In the genomic region with DNA sequence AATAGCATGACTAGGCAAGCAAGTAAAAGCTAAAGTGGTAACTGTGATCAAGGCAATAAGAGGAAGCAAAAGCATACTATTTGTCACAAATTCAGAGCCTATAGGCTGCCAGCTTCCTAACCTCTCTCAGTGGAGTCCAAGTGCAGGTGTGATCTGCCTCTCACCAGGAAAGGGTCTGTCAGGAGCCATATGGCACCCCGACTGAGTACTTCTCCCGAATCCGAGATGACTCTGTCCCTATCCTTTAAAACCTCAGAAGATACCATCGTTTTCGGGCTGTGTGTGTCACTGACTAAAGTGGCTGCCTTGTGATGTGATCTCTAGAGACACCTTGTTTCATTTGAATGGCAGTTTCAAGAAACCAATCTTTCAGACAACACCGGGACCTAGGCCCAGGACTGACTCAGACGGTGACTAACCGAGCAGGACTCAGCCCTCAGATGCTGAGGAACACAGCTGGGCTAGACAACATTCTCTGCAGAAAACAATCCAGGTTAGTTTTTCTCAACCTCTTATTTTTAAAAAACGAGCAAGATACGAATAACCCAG, we compare ENCODE assay signal across 1 cellular context.
TF ChIP-seq lines count a peak whose summit lies in the region.

No MANE protein-coding gene starts in this region.

TF ChIP-seq in GM12878, 131 proteins besides CTCF, POLR2A, EP300 and RAD21 (continued from another document and continues in another):
- TF ChIP-seq, protein P1, sequence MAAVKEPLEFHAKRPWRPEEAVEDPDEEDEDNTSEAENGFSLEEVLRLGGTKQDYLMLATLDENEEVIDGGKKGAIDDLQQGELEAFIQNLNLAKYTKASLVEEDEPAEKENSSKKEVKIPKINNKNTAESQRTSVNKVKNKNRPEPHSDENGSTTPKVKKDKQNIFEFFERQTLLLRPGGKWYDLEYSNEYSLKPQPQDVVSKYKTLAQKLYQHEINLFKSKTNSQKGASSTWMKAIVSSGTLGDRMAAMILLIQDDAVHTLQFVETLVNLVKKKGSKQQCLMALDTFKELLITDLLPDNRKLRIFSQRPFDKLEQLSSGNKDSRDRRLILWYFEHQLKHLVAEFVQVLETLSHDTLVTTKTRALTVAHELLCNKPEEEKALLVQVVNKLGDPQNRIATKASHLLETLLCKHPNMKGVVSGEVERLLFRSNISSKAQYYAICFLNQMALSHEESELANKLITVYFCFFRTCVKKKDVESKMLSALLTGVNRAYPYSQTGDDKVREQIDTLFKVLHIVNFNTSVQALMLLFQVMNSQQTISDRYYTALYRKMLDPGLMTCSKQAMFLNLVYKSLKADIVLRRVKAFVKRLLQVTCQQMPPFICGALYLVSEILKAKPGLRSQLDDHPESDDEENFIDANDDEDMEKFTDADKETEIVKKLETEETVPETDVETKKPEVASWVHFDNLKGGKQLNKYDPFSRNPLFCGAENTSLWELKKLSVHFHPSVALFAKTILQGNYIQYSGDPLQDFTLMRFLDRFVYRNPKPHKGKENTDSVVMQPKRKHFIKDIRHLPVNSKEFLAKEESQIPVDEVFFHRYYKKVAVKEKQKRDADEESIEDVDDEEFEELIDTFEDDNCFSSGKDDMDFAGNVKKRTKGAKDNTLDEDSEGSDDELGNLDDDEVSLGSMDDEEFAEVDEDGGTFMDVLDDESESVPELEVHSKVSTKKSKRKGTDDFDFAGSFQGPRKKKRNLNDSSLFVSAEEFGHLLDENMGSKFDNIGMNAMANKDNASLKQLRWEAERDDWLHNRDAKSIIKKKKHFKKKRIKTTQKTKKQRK (IDR thresholded peaks at IDR 0.05; ENCODE audit: low read depth, low read length): no peak
- TF ChIP-seq NKRF (conservative IDR thresholded peaks at IDR 0.05) (0 out of 2 replicates have a peak, but pooled peaks have one; percentile 15), NR2C2 (IDR thresholded peaks at IDR 0.05; ENCODE audit: borderline replicate concordance, control insufficient read depth, insufficient read length, low read depth) (no peak), NRF1 (conservative IDR thresholded peaks at IDR 0.05; ENCODE audit: low read depth, low read length) (no peak), BACH1 (IDR thresholded peaks at IDR 0.05; ENCODE audit: borderline replicate concordance) (peak; percentile 50; the same call in 1 of the 2 replicates), FOS (IDR thresholded peaks at IDR 0.05; ENCODE audit: borderline replicate concordance, extremely low read depth, insufficient read length) (no peak), CHD2 (IDR thresholded peaks at IDR 0.05; ENCODE audit: borderline replicate concordance, low read depth, low read length) (no peak), SIX5 (IDR thresholded peaks at IDR 0.05; ENCODE audit: low read depth, low read length, severe bottlenecking) (no peak), POLR2AphosphoS2 (IDR thresholded peaks at IDR 0.05; ENCODE audit: low read depth, low read length) (peak; percentile 75), NFYA (IDR thresholded peaks at IDR 0.05; ENCODE audit: borderline replicate concordance, low read depth, low read length) (no peak), EGR1 (IDR thresholded peaks at IDR 0.05; ENCODE audit: borderline replicate concordance in 1 of 2, low read depth in 2 of 2, low read length in 2 of 2) (no peak), SUPT20H (IDR thresholded peaks at IDR 0.05; ENCODE audit: borderline replicate concordance, control insufficient read depth, low read depth, low read length) (no peak), BHLHE40 (IDR thresholded peaks at IDR 0.05; ENCODE audit: borderline replicate concordance in 1 of 2, low read depth in 2 of 2, low read length in 1 of 2) (peak in 1 of 2 experiments; percentile 25; a peak in 1 of 4 replicates), ZBTB40 (IDR thresholded peaks at IDR 0.05; ENCODE audit: borderline replicate concordance) (no peak), HDGF (IDR thresholded peaks at IDR 0.05) (no peak), POU2F2 (IDR thresholded peaks at IDR 0.05; ENCODE audit: borderline replicate concordance, low read depth, low read length) (peak; percentile 15; the same call in 1 of the 3 replicates), ZNF274 (IDR thresholded peaks at IDR 0.05; ENCODE audit: insufficient read depth, insufficient read length) (no peak), RCOR1 (conservative IDR thresholded peaks at IDR 0.05; ENCODE audit: low read depth, low read length) (no peak), STAT3 (IDR thresholded peaks at IDR 0.05; ENCODE audit: low read depth, low read length) (no peak), BCLAF1 (IDR thresholded peaks at IDR 0.05) (no peak), SMAD1 (IDR thresholded peaks at IDR 0.05; ENCODE audit: low read depth, partially characterized antibody) (no peak), CEBPB (IDR thresholded peaks at IDR 0.05; ENCODE audit: borderline replicate concordance in 1 of 2, low read depth in 2 of 2, low read length in 2 of 2) (no peak), ZNF622 (IDR thresholded peaks at IDR 0.05) (no peak), GABPA (IDR thresholded peaks at IDR 0.05; ENCODE audit: low read depth) (no peak), ESRRA (IDR thresholded peaks at IDR 0.05; ENCODE audit: low read length) (no peak)
- TF ChIP-seq, protein P2, sequence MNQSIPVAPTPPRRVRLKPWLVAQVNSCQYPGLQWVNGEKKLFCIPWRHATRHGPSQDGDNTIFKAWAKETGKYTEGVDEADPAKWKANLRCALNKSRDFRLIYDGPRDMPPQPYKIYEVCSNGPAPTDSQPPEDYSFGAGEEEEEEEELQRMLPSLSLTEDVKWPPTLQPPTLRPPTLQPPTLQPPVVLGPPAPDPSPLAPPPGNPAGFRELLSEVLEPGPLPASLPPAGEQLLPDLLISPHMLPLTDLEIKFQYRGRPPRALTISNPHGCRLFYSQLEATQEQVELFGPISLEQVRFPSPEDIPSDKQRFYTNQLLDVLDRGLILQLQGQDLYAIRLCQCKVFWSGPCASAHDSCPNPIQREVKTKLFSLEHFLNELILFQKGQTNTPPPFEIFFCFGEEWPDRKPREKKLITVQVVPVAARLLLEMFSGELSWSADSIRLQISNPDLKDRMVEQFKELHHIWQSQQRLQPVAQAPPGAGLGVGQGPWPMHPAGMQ (IDR thresholded peaks at IDR 0.05; ENCODE audit: borderline replicate concordance): no peak
- TF ChIP-seq, protein P3, sequence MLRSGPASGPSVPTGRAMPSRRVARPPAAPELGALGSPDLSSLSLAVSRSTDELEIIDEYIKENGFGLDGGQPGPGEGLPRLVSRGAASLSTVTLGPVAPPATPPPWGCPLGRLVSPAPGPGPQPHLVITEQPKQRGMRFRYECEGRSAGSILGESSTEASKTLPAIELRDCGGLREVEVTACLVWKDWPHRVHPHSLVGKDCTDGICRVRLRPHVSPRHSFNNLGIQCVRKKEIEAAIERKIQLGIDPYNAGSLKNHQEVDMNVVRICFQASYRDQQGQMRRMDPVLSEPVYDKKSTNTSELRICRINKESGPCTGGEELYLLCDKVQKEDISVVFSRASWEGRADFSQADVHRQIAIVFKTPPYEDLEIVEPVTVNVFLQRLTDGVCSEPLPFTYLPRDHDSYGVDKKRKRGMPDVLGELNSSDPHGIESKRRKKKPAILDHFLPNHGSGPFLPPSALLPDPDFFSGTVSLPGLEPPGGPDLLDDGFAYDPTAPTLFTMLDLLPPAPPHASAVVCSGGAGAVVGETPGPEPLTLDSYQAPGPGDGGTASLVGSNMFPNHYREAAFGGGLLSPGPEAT (IDR thresholded peaks at IDR 0.05; ENCODE audit: low read depth): peak; percentile 76; the same call in 1 of the 2 replicates
- TF ChIP-seq, protein P4, sequence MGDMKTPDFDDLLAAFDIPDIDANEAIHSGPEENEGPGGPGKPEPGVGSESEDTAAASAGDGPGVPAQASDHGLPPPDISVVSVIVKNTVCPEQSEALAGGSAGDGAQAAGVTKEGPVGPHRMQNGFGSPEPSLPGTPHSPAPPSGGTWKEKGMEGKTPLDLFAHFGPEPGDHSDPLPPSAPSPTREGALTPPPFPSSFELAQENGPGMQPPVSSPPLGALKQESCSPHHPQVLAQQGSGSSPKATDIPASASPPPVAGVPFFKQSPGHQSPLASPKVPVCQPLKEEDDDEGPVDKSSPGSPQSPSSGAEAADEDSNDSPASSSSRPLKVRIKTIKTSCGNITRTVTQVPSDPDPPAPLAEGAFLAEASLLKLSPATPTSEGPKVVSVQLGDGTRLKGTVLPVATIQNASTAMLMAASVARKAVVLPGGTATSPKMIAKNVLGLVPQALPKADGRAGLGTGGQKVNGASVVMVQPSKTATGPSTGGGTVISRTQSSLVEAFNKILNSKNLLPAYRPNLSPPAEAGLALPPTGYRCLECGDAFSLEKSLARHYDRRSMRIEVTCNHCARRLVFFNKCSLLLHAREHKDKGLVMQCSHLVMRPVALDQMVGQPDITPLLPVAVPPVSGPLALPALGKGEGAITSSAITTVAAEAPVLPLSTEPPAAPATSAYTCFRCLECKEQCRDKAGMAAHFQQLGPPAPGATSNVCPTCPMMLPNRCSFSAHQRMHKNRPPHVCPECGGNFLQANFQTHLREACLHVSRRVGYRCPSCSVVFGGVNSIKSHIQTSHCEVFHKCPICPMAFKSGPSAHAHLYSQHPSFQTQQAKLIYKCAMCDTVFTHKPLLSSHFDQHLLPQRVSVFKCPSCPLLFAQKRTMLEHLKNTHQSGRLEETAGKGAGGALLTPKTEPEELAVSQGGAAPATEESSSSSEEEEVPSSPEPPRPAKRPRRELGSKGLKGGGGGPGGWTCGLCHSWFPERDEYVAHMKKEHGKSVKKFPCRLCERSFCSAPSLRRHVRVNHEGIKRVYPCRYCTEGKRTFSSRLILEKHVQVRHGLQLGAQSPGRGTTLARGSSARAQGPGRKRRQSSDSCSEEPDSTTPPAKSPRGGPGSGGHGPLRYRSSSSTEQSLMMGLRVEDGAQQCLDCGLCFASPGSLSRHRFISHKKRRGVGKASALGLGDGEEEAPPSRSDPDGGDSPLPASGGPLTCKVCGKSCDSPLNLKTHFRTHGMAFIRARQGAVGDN (IDR thresholded peaks at IDR 0.05): peak; percentile 98
